In genomic region chr10:74754397-74754796, GRCh38 we compare ENCODE assay signal across 1 cellular context.
TF ChIP-seq lines count a peak whose summit lies in the region.

No MANE protein-coding gene starts in this region.

TF ChIP-seq in GM23338, 12 proteins besides CTCF, POLR2A, EP300 and RAD21 (continued from another document):
- no peak for TF ChIP-seq ETS1 (IDR thresholded peaks at IDR 0.05)
